11 cellular contexts compared by ENCODE assay signal in the genomic region with DNA sequence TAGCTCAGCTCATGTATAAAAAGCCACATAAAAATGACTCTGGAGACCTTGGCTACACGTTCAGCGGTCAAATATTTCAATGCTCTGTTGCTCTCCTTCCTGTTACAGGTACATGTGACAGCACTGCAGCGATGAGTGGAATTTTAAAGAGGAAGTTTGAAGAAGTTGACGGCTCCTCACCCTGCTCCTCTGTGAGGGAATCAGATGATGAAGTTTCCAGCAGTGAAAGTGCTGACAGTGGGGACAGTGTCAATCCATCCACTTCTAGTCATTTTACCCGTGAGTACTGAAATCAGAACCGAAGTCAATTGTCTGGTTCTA.
A peak's percentile ranks its signal among the peaks of the same experiment; 100 is the strongest.
DNase-seq lines count a peak whose midpoint lies in the region; ATAC-seq lines count a peak whose summit lies in the region.
"Had no signal": no experiment of that assay in that cellular context is flagged by ENCODE, and none has a peak within 500 bp of the region (broad histone marks: within the 10 kb centered on the region; RNA-seq: fewer than 3 reads in every experiment).

No MANE protein-coding gene starts in this region.

- H3K27me3 ChIP-seq in BLaER1, result no peaks in the 10 kb centered on the region
- H3K27me3 ChIP-seq in MG63, result no peaks in the 10 kb centered on the region; the same call in 1 of the 2 replicates

- H3K4me1 ChIP-seq in BLaER1, result peaks cover 19% of the 10 kb centered on the region
- H3K4me1 ChIP-seq: psoas muscle had no signal

- H3K27ac ChIP-seq in BLaER1, result no peak overlapping the region
- H3K27ac ChIP-seq: psoas muscle had no signal

- H3K4me3 ChIP-seq in BLaER1, result no peak overlapping the region
- no peak overlapping the region for H3K4me3 ChIP-seq in MG63
- H3K4me3 ChIP-seq: psoas muscle had no signal

- peaks cover 23% of the 10 kb centered on the region for H3K9me3 ChIP-seq in BLaER1
- H3K9me3 ChIP-seq in MG63, result no peaks in the 10 kb centered on the region
- H3K9me3 ChIP-seq: psoas muscle had no signal

- H4K20me1 ChIP-seq in BLaER1, result no peaks in the 10 kb centered on the region

- peak; percentile 86 for ATAC-seq in GM19324 (IDR thresholded peaks at IDR 0.05; ENCODE audit: low FRiP score, unreplicated experiment)
- ATAC-seq in HG02884 (IDR thresholded peaks at IDR 0.05; ENCODE audit: unreplicated experiment), result peak; percentile 91
- ATAC-seq: left lobe of liver, psoas muscle had no signal

- H3K4me2 ChIP-seq in BLaER1, result peak overlapping the region; percentile 55

- no peak overlapping the region for H3K9ac ChIP-seq in BLaER1

- DNase-seq in KG1 (lab: John Stamatoyannopoulos, UW) (peak; percentile 12), MG63 (no peak), HCEC 1CT (no peak), NCI-H345 treated with DMSO at 0.1 percent for 48 hours (lab: John Stamatoyannopoulos, UW; ENCODE audit: unreplicated experiment) (no peak)
- DNase-seq in stimulated activated CD4-positive, alpha-beta T cell treated with anti-CD3 and anti-CD28 coated beads, Interleukin-4, amount 100 ng/mL, for 24 hours, result no peak
- DNase-seq: activated CD4-positive, alpha-beta T cell treated with anti-CD3 and anti-CD28 coated beads for 48 hours; psoas muscle had no signal

- H3K36me3 ChIP-seq in BLaER1 (no peaks in the 10 kb centered on the region), MG63 (no peaks in the 10 kb centered on the region)
